Comparison of ENCODE assay signal across 1 cellular context in the genomic region with DNA sequence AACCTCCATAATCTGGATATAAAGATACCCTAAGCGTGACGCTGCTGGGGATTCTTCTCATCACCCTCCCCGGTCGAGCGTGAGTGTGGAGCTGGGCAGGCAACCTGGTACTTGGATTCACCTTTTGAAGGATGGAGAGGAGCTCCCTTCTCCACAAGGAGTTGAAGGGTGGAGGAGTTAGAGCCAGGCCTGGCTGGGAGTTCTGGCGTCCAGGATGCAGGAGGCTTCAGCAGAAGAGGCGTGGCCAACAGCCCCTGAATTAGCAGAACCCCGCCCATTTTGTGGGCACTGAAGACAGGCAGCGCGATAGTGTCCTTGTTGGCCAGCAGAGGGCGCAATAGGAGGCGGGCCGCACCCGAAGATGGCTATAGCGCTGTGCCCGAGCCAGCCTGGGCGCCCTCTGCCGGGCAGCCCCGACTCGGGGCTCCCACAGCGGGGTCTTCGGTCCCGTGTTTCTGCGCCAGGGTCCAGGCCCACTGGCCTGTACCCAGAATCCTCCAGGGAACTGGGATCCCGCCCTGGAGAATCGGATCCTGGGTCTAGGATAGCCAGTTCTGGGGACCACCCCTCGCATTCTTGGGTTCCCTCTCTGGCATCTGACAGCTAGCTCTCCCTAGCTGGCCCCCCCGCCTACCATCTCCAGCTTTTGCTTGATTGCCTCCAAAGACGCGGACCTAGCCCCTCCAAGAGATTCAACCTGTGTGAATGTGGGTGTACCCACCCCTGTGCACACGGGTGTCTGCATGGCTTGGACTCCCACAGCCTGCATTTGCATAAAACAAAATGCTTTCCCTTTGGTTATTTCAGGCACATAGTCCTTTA.
A peak's percentile ranks its signal among the peaks of the same experiment; 100 is the strongest.
TF ChIP-seq lines count a peak whose summit lies in the region.

No MANE protein-coding gene starts in this region.

TF ChIP-seq in Ishikawa, 13 proteins besides CTCF, POLR2A, EP300 and RAD21 (continued from another document):
- TF ChIP-seq TAF1 (IDR thresholded peaks at IDR 0.05; ENCODE audit: low read depth) (no peak), FOXM1 (IDR thresholded peaks at IDR 0.05; ENCODE audit: borderline replicate concordance, low read depth) (no peak), TEAD4 (IDR thresholded peaks at IDR 0.05) (0 out of 2 replicates have a peak, but pooled peaks have one; percentile 5), EGR1 (IDR thresholded peaks at IDR 0.05) (no peak), YY1 (IDR thresholded peaks at IDR 0.05; ENCODE audit: low read depth) (peak; percentile 66; the same call in 1 of the 2 replicates), CREB1 (IDR thresholded peaks at IDR 0.05; ENCODE audit: low read depth) (no peak)
- TF ChIP-seq, protein P1, sequence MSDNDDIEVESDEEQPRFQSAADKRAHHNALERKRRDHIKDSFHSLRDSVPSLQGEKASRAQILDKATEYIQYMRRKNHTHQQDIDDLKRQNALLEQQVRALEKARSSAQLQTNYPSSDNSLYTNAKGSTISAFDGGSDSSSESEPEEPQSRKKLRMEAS (IDR thresholded peaks at IDR 0.05) = 0 out of 2 replicates have a peak, but pooled peaks have one; percentile 30
- TF ChIP-seq, protein P2, sequence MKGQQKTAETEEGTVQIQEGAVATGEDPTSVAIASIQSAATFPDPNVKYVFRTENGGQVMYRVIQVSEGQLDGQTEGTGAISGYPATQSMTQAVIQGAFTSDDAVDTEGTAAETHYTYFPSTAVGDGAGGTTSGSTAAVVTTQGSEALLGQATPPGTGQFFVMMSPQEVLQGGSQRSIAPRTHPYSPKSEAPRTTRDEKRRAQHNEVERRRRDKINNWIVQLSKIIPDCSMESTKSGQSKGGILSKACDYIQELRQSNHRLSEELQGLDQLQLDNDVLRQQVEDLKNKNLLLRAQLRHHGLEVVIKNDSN (IDR thresholded peaks at IDR 0.05) = no peak
